Comparison of ENCODE assay signal across 19 cellular contexts in genomic region chr15:78998526-78998925, GRCh38.
"Had no signal": no experiment of that assay in that cellular context is flagged by ENCODE, and none has a peak within 500 bp of the region (broad histone marks: within the 10 kb centered on the region; RNA-seq: fewer than 3 reads in every experiment).

No MANE protein-coding gene starts in this region.

- DNase-seq: cortex of kidney; effector memory CD4-positive, alpha-beta T cell; hippocampal formation; midbrain; retina; spleen; stimulated activated CD4-positive, alpha-beta T cell treated with anti-CD3 and anti-CD28 coated beads, Interleukin-15, amount 100 ng/mL, for 24 hours; stimulated activated CD4-positive, alpha-beta T cell treated with anti-CD3 and anti-CD28 coated beads, Interleukin-2, amount 100 ng/mL, for 24 hours; stimulated activated CD4-positive, alpha-beta T cell treated with anti-CD3 and anti-CD28 coated beads, Interleukin-4, amount 100 ng/mL, for 4 hours; stimulated activated naive CD4-positive, alpha-beta T cell treated with Interleukin-2 at 50 U/mL for 16 hours had no signal

- H3K27me3 ChIP-seq: heart left ventricle, spleen, vagina had no signal

- H3K4me3 Mint-ChIP-seq: memory B cell; natural killer cell treated with Interleukin-12 subunit alpha and Interleukin-12 subunit beta and Interleukin-15 and Interleukin-18, amount 100 ng/mL, for 72 hours; type B pancreatic cell had no signal

- H3K36me3 ChIP-seq: heart left ventricle, spleen, vagina had no signal

- ATAC-seq: esophagus mucosa; left lobe of liver; natural killer cell treated with Interleukin-12 subunit alpha and Interleukin-12 subunit beta and Interleukin-15 and Interleukin-18, amount 100 ng/mL, for 72 hours; psoas muscle; sciatic nerve had no signal

- H3K9me3 ChIP-seq: heart left ventricle, psoas muscle, spleen, vagina had no signal

- H3K27me3 Mint-ChIP-seq: memory B cell; natural killer cell treated with Interleukin-12 subunit alpha and Interleukin-12 subunit beta and Interleukin-15 and Interleukin-18, amount 100 ng/mL, for 72 hours; type B pancreatic cell had no signal

- H3K4me3 ChIP-seq: heart left ventricle, psoas muscle, spleen, vagina had no signal

- H3K27ac ChIP-seq: heart left ventricle, psoas muscle, spleen, vagina had no signal

- H3K36me3 Mint-ChIP-seq: natural killer cell treated with Interleukin-12 subunit alpha and Interleukin-12 subunit beta and Interleukin-15 and Interleukin-18, amount 100 ng/mL, for 72 hours; type B pancreatic cell had no signal

- H3K9me3 Mint-ChIP-seq: memory B cell; natural killer cell treated with Interleukin-12 subunit alpha and Interleukin-12 subunit beta and Interleukin-15 and Interleukin-18, amount 100 ng/mL, for 72 hours; type B pancreatic cell had no signal

- H3K4me1 ChIP-seq: psoas muscle had no signal

- H3K27ac Mint-ChIP-seq: memory B cell; natural killer cell treated with Interleukin-12 subunit alpha and Interleukin-12 subunit beta and Interleukin-15 and Interleukin-18, amount 100 ng/mL, for 72 hours; type B pancreatic cell had no signal
